23 cellular contexts compared by ENCODE assay signal in the genomic region with DNA sequence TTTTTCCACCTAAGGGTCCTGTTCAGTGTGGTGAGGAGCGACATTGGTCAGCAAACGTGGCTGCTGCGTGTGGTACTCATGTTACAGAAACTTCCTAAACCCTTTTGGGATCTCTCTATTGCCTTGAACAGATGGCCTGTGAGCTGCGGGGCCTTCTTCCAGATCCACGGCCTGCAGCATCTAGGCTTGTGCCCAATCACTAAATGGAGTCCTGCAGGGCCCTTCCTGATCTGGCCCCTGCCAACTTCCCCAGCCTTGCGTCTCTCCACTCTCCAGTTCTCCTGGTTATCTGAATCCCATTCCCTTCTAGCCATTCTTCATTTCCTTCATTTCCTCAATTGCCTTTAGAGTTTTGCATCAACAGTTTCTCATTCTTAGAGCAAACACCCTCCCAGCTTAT.
DNase-seq lines count a peak whose midpoint lies in the region; ATAC-seq, FAIRE-seq and TF ChIP-seq lines count a peak whose summit lies in the region.
"Had no signal": no experiment of that assay in that cellular context is flagged by ENCODE, and none has a peak within 500 bp of the region (broad histone marks: within the 10 kb centered on the region; RNA-seq: fewer than 3 reads in every experiment).

No MANE protein-coding gene starts in this region.

- H4K91ac ChIP-seq in IMR-90 (ENCODE audit: insufficient read depth, low read depth, low read length): peak overlapping the region; percentile 95

- no peaks in the 10 kb centered on the region for H3K9me3 ChIP-seq in IMR-90 (ENCODE audit: control insufficient read depth, insufficient read depth, low read length)
- H3K9me3 ChIP-seq in gastrocnemius medialis: no peaks in the 10 kb centered on the region
- H3K9me3 ChIP-seq in Caco-2: no peaks in the 10 kb centered on the region
- H3K9me3 ChIP-seq: SJCRH30, stomach had no signal

- peaks cover 30 to 47% of the 10 kb centered on the region in 2 experiments for H3K79me1 ChIP-seq in IMR-90 (ENCODE audit: low read depth in 1 of 2, low read length in 2 of 2)

- no peaks in the 10 kb centered on the region for H4K20me1 ChIP-seq in IMR-90 (ENCODE audit: insufficient read depth, low read length)

- peaks cover 28% of the 10 kb centered on the region for H3K4me1 ChIP-seq in ACC112 (ENCODE audit: control insufficient read depth, insufficient read depth, low read length, unreplicated experiment)
- peaks cover 26% of the 10 kb centered on the region for H3K4me1 ChIP-seq in IMR-90 (ENCODE audit: control insufficient read depth, insufficient read depth, low read length)
- peaks cover 13 to 15% of the 10 kb centered on the region in 2 donors for H3K4me1 ChIP-seq in gastrocnemius medialis
- no peaks in the 10 kb centered on the region for H3K4me1 ChIP-seq in Caco-2
- H3K4me1 ChIP-seq: SJCRH30 had no signal

- H3K4ac ChIP-seq in IMR-90 (ENCODE audit: low read depth, low read length): peak overlapping the region; percentile 93

- H3K4me3 Mint-ChIP-seq in activated T-helper 17 cell treated with anti-CD3 and anti-CD28 coated beads, Interleukin-2, amount 50 U/mL, for 72 hours: no peak overlapping the region
- no peak overlapping the region for H3K4me3 Mint-ChIP-seq in Caco-2 (ENCODE audit: unreplicated experiment)
- H3K4me3 Mint-ChIP-seq: activated CD4-positive, alpha-beta T cell treated with anti-CD3 and anti-CD28 coated beads, Interleukin-2, amount 10 ng/mL, durations not matched to agents 7 days and 5 days; activated T-helper 1 cell treated with anti-CD3 and anti-CD28 coated beads, Interleukin-12 subunit alpha, Interleukin-12 subunit beta, Interleukin-2, Interleukin-4 antibody, amounts not matched to agents 30 ng/mL and 10 ng/mL and 1 ng/mL, durations not matched to agents 14 hours and 24 hours and 36 hours; CD4-positive, alpha-beta memory T cell; T-helper 1 cell treated with Interleukin-12 subunit alpha and Interleukin-12 subunit beta and Interleukin-4 antibody, amounts not matched to agents 30 μg/mL and 1 μg/mL, for 36 hours; type B pancreatic cell had no signal

- 0 out of 2 replicates have a peak overlapping the region, but pooled peaks have one; percentile 5 for H3K9ac ChIP-seq in IMR-90 (ENCODE audit: low read depth, low read length)

- no peaks in the 10 kb centered on the region for H3K36me3 Mint-ChIP-seq in activated T-helper 17 cell treated with anti-CD3 and anti-CD28 coated beads, Interleukin-2, amount 50 U/mL, for 72 hours (ENCODE audit: low read depth)
- no peaks in the 10 kb centered on the region for H3K36me3 Mint-ChIP-seq in Caco-2 (ENCODE audit: insufficient read depth, unreplicated experiment)
- H3K36me3 Mint-ChIP-seq: activated naive CD4-positive, alpha-beta T cell treated with anti-CD3 and anti-CD28 coated beads, Interleukin-2, amount 50 U/mL, for 72 hours; CD4-positive, alpha-beta memory T cell; type B pancreatic cell had no signal

- peak overlapping the region; percentile 77 for H2AK9ac ChIP-seq in IMR-90 (replicated peaks; ENCODE audit: low read depth, low read length, poor library complexity)

- H3K18ac ChIP-seq in IMR-90 (ENCODE audit: low read depth, low read length): peak overlapping the region; percentile 90

- no peak overlapping the region for H3K4me2 ChIP-seq in IMR-90 (ENCODE audit: low read depth, low read length)
- H3K4me2 ChIP-seq: PC-9 had no signal

- no peaks in the 10 kb centered on the region for H3K79me2 ChIP-seq in ACC112 (ENCODE audit: control insufficient read depth, insufficient read depth, low read length, unreplicated experiment)

- H2BK15ac ChIP-seq in IMR-90 (ENCODE audit: low read depth, low read length): peak overlapping the region; percentile 87; the same call in 2 of the 3 replicates

- no peaks in the 10 kb centered on the region for H3K27me3 Mint-ChIP-seq in activated T-helper 17 cell treated with anti-CD3 and anti-CD28 coated beads, Interleukin-2, amount 50 U/mL, for 72 hours
- no peaks in the 10 kb centered on the region for H3K27me3 Mint-ChIP-seq in Caco-2 (ENCODE audit: insufficient read depth, unreplicated experiment)
- H3K27me3 Mint-ChIP-seq: activated CD4-positive, alpha-beta T cell treated with anti-CD3 and anti-CD28 coated beads, Interleukin-2, amount 10 ng/mL, durations not matched to agents 7 days and 5 days; CD4-positive, alpha-beta memory T cell had no signal

- TF ChIP-seq CTCF in IMR-90 (conservative IDR thresholded peaks at IDR 0.05; ENCODE audit: low read depth, low read length) (no peak), gastrocnemius medialis (IDR thresholded peaks at IDR 0.05 in 4 of 5, conservative IDR thresholded peaks at IDR 0.05 in 1 of 5) (no peak), Caco-2 (IDR thresholded peaks at IDR 0.05; ENCODE audit: insufficient read depth in 1 of 2, low read depth in 1 of 2, low read length in 1 of 2, severe bottlenecking in 1 of 2, unreplicated experiment in 1 of 2) (no peak)

- H3K9me3 Mint-ChIP-seq in activated T-helper 17 cell treated with anti-CD3 and anti-CD28 coated beads, Interleukin-2, amount 50 U/mL, for 72 hours: no peaks in the 10 kb centered on the region
- H3K9me3 Mint-ChIP-seq in Caco-2 (ENCODE audit: unreplicated experiment): no peaks in the 10 kb centered on the region
- H3K9me3 Mint-ChIP-seq: activated CD4-positive, alpha-beta T cell treated with anti-CD3 and anti-CD28 coated beads, Interleukin-2, amount 10 ng/mL, durations not matched to agents 7 days and 5 days; activated naive CD4-positive, alpha-beta T cell treated with anti-CD3 and anti-CD28 coated beads, Interleukin-2, amount 50 U/mL, for 72 hours; activated T-helper 1 cell treated with anti-CD3 and anti-CD28 coated beads, Interleukin-12 subunit alpha, Interleukin-12 subunit beta, Interleukin-2, Interleukin-4 antibody, amounts not matched to agents 30 ng/mL and 10 ng/mL and 1 ng/mL, durations not matched to agents 14 hours and 24 hours and 36 hours; CD4-positive, alpha-beta memory T cell; T-helper 1 cell treated with Interleukin-12 subunit alpha and Interleukin-12 subunit beta and Interleukin-4 antibody, amounts not matched to agents 30 μg/mL and 1 μg/mL, for 36 hours; type B pancreatic cell had no signal

- POLR2A ChIA-PET in IMR-90 (lab: Charles Lee; ENCODE audit: unreplicated experiment) (no interaction called here), Caco-2 (lab: Charles Lee) (no interaction called here)

- no peaks in the 10 kb centered on the region for H3K4me1 Mint-ChIP-seq in activated T-helper 17 cell treated with anti-CD3 and anti-CD28 coated beads, Interleukin-2, amount 50 U/mL, for 72 hours
- H3K4me1 Mint-ChIP-seq in Caco-2 (ENCODE audit: low read depth, unreplicated experiment): peaks cover 5% of the 10 kb centered on the region
- H3K4me1 Mint-ChIP-seq: activated CD4-positive, alpha-beta T cell treated with anti-CD3 and anti-CD28 coated beads, Interleukin-2, amount 10 ng/mL, durations not matched to agents 7 days and 5 days; CD4-positive, alpha-beta memory T cell had no signal

- ATAC-seq in IMR-90 (ENCODE audit: low read depth): no peak
- ATAC-seq in gastrocnemius medialis: no peak
- no peak for ATAC-seq in activated T-helper 17 cell treated with anti-CD3 and anti-CD28 coated beads, Interleukin-2, amount 50 U/mL, for 72 hours (replicated peaks)
- ATAC-seq: GM12878 had no signal

- BruUV-seq in IMR-90 (replicated peaks; lab: Mats Ljungman, UMichigan) (no TSS peak), Caco-2 (replicated peaks; lab: Mats Ljungman, UMichigan) (no TSS peak)

- peaks cover 9% of the 10 kb centered on the region for H3K9me1 ChIP-seq in IMR-90 (ENCODE audit: insufficient read depth, low read length)

- peak overlapping the region; percentile 95 for H2AK5ac ChIP-seq in IMR-90 (ENCODE audit: low read depth, low read length)

- H3K27ac Mint-ChIP-seq in activated T-helper 17 cell treated with anti-CD3 and anti-CD28 coated beads, Interleukin-2, amount 50 U/mL, for 72 hours: no peak overlapping the region
- no peak overlapping the region for H3K27ac Mint-ChIP-seq in Caco-2 (ENCODE audit: unreplicated experiment)
- H3K27ac Mint-ChIP-seq: activated CD4-positive, alpha-beta T cell treated with anti-CD3 and anti-CD28 coated beads, Interleukin-2, amount 10 ng/mL, durations not matched to agents 7 days and 5 days; activated naive CD4-positive, alpha-beta T cell treated with anti-CD3 and anti-CD28 coated beads, Interleukin-2, amount 50 U/mL, for 72 hours; activated T-helper 1 cell treated with anti-CD3 and anti-CD28 coated beads, Interleukin-12 subunit alpha, Interleukin-12 subunit beta, Interleukin-2, Interleukin-4 antibody, amounts not matched to agents 30 ng/mL and 10 ng/mL and 1 ng/mL, durations not matched to agents 14 hours and 24 hours and 36 hours; CD4-positive, alpha-beta memory T cell; T-helper 1 cell treated with Interleukin-12 subunit alpha and Interleukin-12 subunit beta and Interleukin-4 antibody, amounts not matched to agents 30 μg/mL and 1 μg/mL, for 36 hours; type B pancreatic cell had no signal

- H3K4me3 ChIP-seq in ACC112 (ENCODE audit: low read depth, low read length) (no peak overlapping the region), IMR-90 (ENCODE audit: insufficient read depth, low read depth, low read length) (no peak overlapping the region), gastrocnemius medialis (no peak overlapping the region), Caco-2 (ENCODE audit: low read depth, low read length) (no peak overlapping the region)
- H3K4me3 ChIP-seq: GM12878, PC-9, SJCRH30, stomach had no signal

- H3K36me3 ChIP-seq in ACC112 (ENCODE audit: insufficient read depth, low read length) (no peaks in the 10 kb centered on the region), IMR-90 (ENCODE audit: control insufficient read depth, insufficient read depth, low read length) (no peaks in the 10 kb centered on the region; the same call in 1 of the 2 replicates), gastrocnemius medialis (no peaks in the 10 kb centered on the region), Caco-2 (ENCODE audit: control insufficient read depth, insufficient read depth, low read length) (no peaks in the 10 kb centered on the region)
- H3K36me3 ChIP-seq: SJCRH30, stomach had no signal

- H3K27me3 ChIP-seq in ACC112 (ENCODE audit: insufficient read depth, low read length) (no peaks in the 10 kb centered on the region), IMR-90 (ENCODE audit: control insufficient read depth, insufficient read depth, low read length) (no peaks in the 10 kb centered on the region), gastrocnemius medialis (no peaks in the 10 kb centered on the region), Caco-2 (replicated peaks; ENCODE audit: control insufficient read depth, insufficient read depth, low read length) (no peaks in the 10 kb centered on the region)
- H3K27me3 ChIP-seq: SJCRH30, stomach had no signal

- FAIRE-seq in frontal cortex (lab: Jason Lieb, UNC): no peak
- FAIRE-seq: GM12878 had no signal

- intact Hi-C loops in IMR-90 (cut with micrococcal nuclease): no loop called here
- intact Hi-C loops in gastrocnemius medialis (cut with DNase I; ENCODE audit: low total_unique reads): loop anchor here (10.0 kb wide), 1 partner anchor 402 kb away; no protein-coding TSS in a partner anchor
- intact Hi-C loops in Caco-2 (cut with micrococcal nuclease; ENCODE audit: unreplicated experiment): no loop called here

- H4K5ac ChIP-seq in IMR-90 (ENCODE audit: low read depth, low read length): peak overlapping the region; percentile 96

- H2BK120ac ChIP-seq in IMR-90 (ENCODE audit: low read depth, low read length): peak overlapping the region; percentile 92

- H3K27ac ChIP-seq in ACC112 (ENCODE audit: low read depth, low read length): peak overlapping the region; percentile 91
- H3K27ac ChIP-seq in IMR-90 (ENCODE audit: insufficient read depth, low read length): peak overlapping the region; percentile 91
- H3K27ac ChIP-seq in gastrocnemius medialis: peak overlapping the region; percentile 27 to 58 (median 46)
- H3K27ac ChIP-seq: PC-9, SJCRH30 had no signal

- H3K14ac ChIP-seq in IMR-90 (replicated peaks; ENCODE audit: low read depth, low read length): peak overlapping the region; percentile 87

- H2AFZ ChIP-seq in ACC112 (ENCODE audit: low read length, unreplicated experiment) (no peak overlapping the region), IMR-90 (replicated peaks; ENCODE audit: low read length, poor library complexity) (peak overlapping the region; percentile 19)
- H2AFZ ChIP-seq: PC-9 had no signal

- peak overlapping the region; percentile 56; the same call in 1 of the 2 replicates for H3K56ac ChIP-seq in IMR-90 (ENCODE audit: extremely low read depth, insufficient read depth, low read length)

- dilution Hi-C loops in IMR-90 (cut with HindIII; ENCODE audit: low sequenced_read_pairs, unreplicated experiment): no loop called here

- peak overlapping the region; percentile 99 for H2BK5ac ChIP-seq in IMR-90 (ENCODE audit: low read depth, low read length, poor library complexity, severe bottlenecking)

- in situ Hi-C loops in IMR-90 (cut with MboI; ENCODE audit: low sequenced_read_pairs): no loop called here
- in situ Hi-C loops in gastrocnemius medialis (cut with MboI; ENCODE audit: low sequenced_read_pairs in 4 of 4): loop anchor here (25.0 kb wide), 1 partner anchor 400 kb away; no protein-coding TSS in a partner anchor

- DNase-seq in IMR-90: no peak
- DNase-seq in cerebellum (ENCODE audit: low spot score): peak; percentile 86
- no peak for DNase-seq in gastrocnemius medialis
- DNase-seq in frontal cortex (ENCODE audit: low spot score in 2 of 2): no peak
- DNase-seq in activated CD4-positive, alpha-beta T cell treated with anti-CD3 and anti-CD28 coated beads for 48 hours: no peak
- no peak for DNase-seq in Caco-2
- DNase-seq: activated CD4-positive, alpha-beta T cell treated with anti-CD3 and anti-CD28 coated beads, Interleukin-2, amount 10 ng/mL, durations not matched to agents 7 days and 5 days; aorta; CD4-positive, alpha-beta memory T cell; effector memory CD4-positive, alpha-beta T cell; Karpas-422; SJCRH30; stimulated activated CD4-positive, alpha-beta T cell treated with anti-CD3 and anti-CD28 coated beads, Interleukin-12 subunit alpha, Interleukin-12 subunit beta, amount 100 ng/mL, for 4 hours; stimulated activated CD4-positive, alpha-beta T cell treated with anti-CD3 and anti-CD28 coated beads, Interleukin-4, amount 100 ng/mL, for 4 hours; stomach had no signal

- no peak for TF ChIP-seq POLR2A in IMR-90 (IDR thresholded peaks at IDR 0.05; ENCODE audit: low read depth, low read length)
- TF ChIP-seq POLR2A in gastrocnemius medialis (IDR thresholded peaks at IDR 0.05): no peak

- TF ChIP-seq RAD21 in IMR-90 (IDR thresholded peaks at IDR 0.05; ENCODE audit: low read length): no peak

- peak overlapping the region; percentile 76 to 91 for H4K8ac ChIP-seq in IMR-90 (ENCODE audit: low read depth in 2 of 2, low read length in 2 of 2)

- 95% methylated on average over 5 of the region's 6 CpGs; no CpG with 5 or more reads in 1 of the 2 experiments for WGBS in IMR-90 (ENCODE audit: extremely low coverage in 2 of 2, insufficient read length in 1 of 2), 2 experiments

- peak overlapping the region; percentile 99 for H2BK20ac ChIP-seq in IMR-90 (ENCODE audit: low read depth, low read length)

- CTCF ChIA-PET in IMR-90 (lab: Yijun Ruan, JAX) (no interaction called here), Caco-2 (lab: Charles Lee) (no interaction called here)

- H3K23ac ChIP-seq in IMR-90 (ENCODE audit: low read depth, low read length): peak overlapping the region; percentile 73
